ENCODE assay signal across 23 cellular contexts in the genomic region with DNA sequence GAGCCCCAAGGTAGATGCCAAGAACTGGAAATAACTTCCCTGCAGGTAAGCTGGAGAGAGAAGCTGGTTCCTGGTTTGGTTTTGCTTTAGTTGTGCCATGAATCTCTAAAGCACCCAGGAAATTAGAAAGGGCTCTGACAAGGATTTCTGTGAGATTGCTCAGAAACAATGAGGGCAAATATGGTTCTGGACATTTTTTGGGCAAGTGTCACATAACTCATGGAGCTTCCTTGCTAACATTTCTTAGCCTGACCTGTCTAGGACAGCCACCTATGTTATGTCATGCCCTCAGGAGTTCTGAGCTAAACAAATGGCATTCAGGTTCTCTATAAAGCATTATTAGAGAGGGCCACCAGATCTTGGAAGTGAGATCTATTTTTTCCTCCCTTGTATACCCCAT.
"Had no signal": no experiment of that assay in that cellular context is flagged by ENCODE, and none has a peak within 500 bp of the region (broad histone marks: within the 10 kb centered on the region; RNA-seq: fewer than 3 reads in every experiment).

No MANE protein-coding gene starts in this region.

- H3K36me3 ChIP-seq: colonic mucosa, esophagus muscularis mucosa, gastroesophageal sphincter, heart left ventricle, left lung, lower lobe of right lung had no signal

- H3K27me3 Mint-ChIP-seq: dendritic cell treated with granulocyte-macrophage colony-stimulating factor and Interleukin-4, amounts not matched to agents 40 ng/mL and 50 ng/mL, for 4 days had no signal

- H3K27me3 ChIP-seq: colonic mucosa, esophagus muscularis mucosa, foreskin keratinocyte, gastroesophageal sphincter, hepatocyte, left lung had no signal

- H2AFZ ChIP-seq: hepatocyte had no signal

- H3K4me3 ChIP-seq: colonic mucosa, esophagus muscularis mucosa, gastroesophageal sphincter, heart left ventricle, hepatocyte, left lung, lower lobe of right lung, mucosa of descending colon had no signal

- H3K79me2 ChIP-seq: hepatocyte had no signal

- ATAC-seq: foreskin keratinocyte, gastroesophageal sphincter, heart left ventricle, left lung, left ventricle myocardium superior, lower lobe of right lung, mucosa of descending colon had no signal

- H3K27ac Mint-ChIP-seq: dendritic cell treated with granulocyte-macrophage colony-stimulating factor and Interleukin-4, amounts not matched to agents 40 ng/mL and 50 ng/mL, for 4 days; immature natural killer cell had no signal

- H3K27ac ChIP-seq: colonic mucosa, esophagus muscularis mucosa, foreskin keratinocyte, gastroesophageal sphincter, heart left ventricle, hepatocyte, left lung, lower lobe of right lung had no signal

- H3K9me3 ChIP-seq: colonic mucosa, esophagus muscularis mucosa, gastroesophageal sphincter, heart left ventricle, left lung, lower lobe of right lung, mucosa of descending colon had no signal

- FAIRE-seq: endothelial cell of umbilical vein, frontal cortex, kidney had no signal

- H3K4me1 ChIP-seq: colonic mucosa, esophagus muscularis mucosa, gastroesophageal sphincter, left lung, lower lobe of right lung had no signal

- H3K4me1 Mint-ChIP-seq: immature natural killer cell had no signal

- H3K4me2 ChIP-seq: hepatocyte had no signal

- H3K36me3 Mint-ChIP-seq: immature natural killer cell, mesothelial cell of epicardium had no signal

- DNase-seq: cerebellar nuclear complex; colonic mucosa; cortex of kidney; effector CD4-positive, alpha-beta T cell; effector memory CD4-positive, alpha-beta T cell; foreskin keratinocyte; heart left ventricle; hypothalamus; immature natural killer cell; islet precursor cell; kidney; kidney glomerular epithelial cell; left lung; left ventricle myocardium superior; lower lobe of right lung; mucosa of descending colon had no signal

- H3K9me3 Mint-ChIP-seq: dendritic cell treated with granulocyte-macrophage colony-stimulating factor and Interleukin-4, amounts not matched to agents 40 ng/mL and 50 ng/mL, for 4 days; immature natural killer cell; mesothelial cell of epicardium had no signal

- H3K4me3 Mint-ChIP-seq: dendritic cell treated with granulocyte-macrophage colony-stimulating factor and Interleukin-4, amounts not matched to agents 40 ng/mL and 50 ng/mL, for 4 days; immature natural killer cell; mesothelial cell of epicardium had no signal
